ENCODE assay signal across 15 cellular contexts in the genomic region with DNA sequence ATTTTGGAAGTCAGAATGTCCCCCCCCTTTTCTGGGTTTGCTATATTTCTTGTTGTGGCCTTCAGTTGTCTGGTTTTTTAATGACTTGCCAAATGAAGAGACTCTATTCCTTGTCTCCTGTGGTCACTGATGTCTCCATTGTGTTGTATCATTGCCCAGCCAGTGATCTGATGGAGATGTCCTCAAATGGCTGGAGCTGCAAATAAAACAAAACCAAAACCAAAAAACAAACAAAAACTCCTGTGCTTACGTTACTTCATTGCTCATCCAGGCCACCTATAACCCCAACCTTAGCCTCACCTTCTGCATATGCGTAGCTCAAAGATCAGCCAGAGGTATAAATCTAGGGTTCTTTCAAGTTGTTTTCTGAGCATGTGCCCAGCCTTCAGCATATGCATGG. TPM values are rescaled to one million over a fixed set of nuclear protein-coding genes. Genes with fewer than 3 reads are reported as not detected.
DNase-seq lines count a peak whose midpoint lies in the region; ATAC-seq, FAIRE-seq and TF ChIP-seq lines count a peak whose summit lies in the region.
"Had no signal": no experiment of that assay in that cellular context is flagged by ENCODE, and none has a peak within 500 bp of the region (broad histone marks: within the 10 kb centered on the region; RNA-seq: fewer than 3 reads in every experiment).

No MANE protein-coding gene starts in this region.

- H4K20me1 ChIP-seq in HepG2 (ENCODE audit: insufficient read depth, low read length) = peaks cover 68% of the 10 kb centered on the region
- H4K20me1 ChIP-seq in OCI-LY7 (ENCODE audit: insufficient read depth, low read length) = peaks cover 16% of the 10 kb centered on the region

- H3K9me3 Mint-ChIP-seq in stimulated activated effector memory CD8-positive, alpha-beta T cell treated with anti-CD3 and anti-CD28 coated beads, Interleukin-12 subunit alpha, Interleukin-12 subunit beta, amount 100 ng/mL, for 72 hours = peaks cover 6% of the 10 kb centered on the region

- H3K4me1 ChIP-seq in liver (ENCODE audit: control insufficient read depth in 4 of 4, insufficient read depth in 4 of 4, low read length in 3 of 4) = peaks cover 22 to 65% (median 58%) of the 10 kb centered on the region in 4 donors
- H3K4me1 ChIP-seq in HepG2 (ENCODE audit: insufficient read depth, low read length) = peaks cover 87% of the 10 kb centered on the region
- peaks cover 70% of the 10 kb centered on the region for H3K4me1 ChIP-seq in OCI-LY7 (ENCODE audit: insufficient read depth, low read length, poor library complexity, severe bottlenecking)
- no peaks in the 10 kb centered on the region for H3K4me1 ChIP-seq in BE2C

- TF ChIP-seq POLR2A in HepG2 (IDR thresholded peaks at IDR 0.05; ENCODE audit: insufficient read depth in 1 of 2, low read depth in 2 of 2, low read length in 2 of 2) (no peak), erythroblast (IDR thresholded peaks at IDR 0.05; ENCODE audit: low read length) (no peak)

- no peak overlapping the region for H3K4me3 Mint-ChIP-seq in stimulated activated effector memory CD8-positive, alpha-beta T cell treated with anti-CD3 and anti-CD28 coated beads, Interleukin-12 subunit alpha, Interleukin-12 subunit beta, amount 100 ng/mL, for 72 hours
- H3K4me3 Mint-ChIP-seq: H9 had no signal

- no peak for TF ChIP-seq EP300 in HepG2 (IDR thresholded peaks at IDR 0.05; ENCODE audit: low read depth in 2 of 2, low read length in 2 of 2)
- TF ChIP-seq EP300 in HepG2 (CRISPR knock-in tag; IDR thresholded peaks at IDR 0.05; ENCODE audit: borderline replicate concordance) = no peak

- no peak for ATAC-seq in HepG2
- ATAC-seq in stimulated activated effector memory CD8-positive, alpha-beta T cell treated with anti-CD3 and anti-CD28 coated beads, Interleukin-12 subunit alpha, Interleukin-12 subunit beta, amount 100 ng/mL, for 72 hours = no peak

- H3K4me3 ChIP-seq in liver (ENCODE audit: low read depth in 1 of 3, low read length in 3 of 3) (no peak overlapping the region), HepG2 (replicated peaks in 1 of 3; ENCODE audit: insufficient read depth in 1 of 3, low read depth in 2 of 3, low read length in 3 of 3) (no peak overlapping the region), OCI-LY7 (ENCODE audit: low read depth, low read length, poor library complexity, severe bottlenecking) (no peak overlapping the region), BE2C (ENCODE audit: low read depth, low read length) (no peak overlapping the region)

- DNase-seq in HepG2 (ENCODE audit: low spot score) (no peak), OCI-LY7 (ENCODE audit: low spot score) (no peak), erythroblast (lab: John Stamatoyannopoulos, UW) (peak; percentile 19 to 34), hepatic stellate cell (ENCODE audit: low spot score) (no peak), BE2C (no peak)
- no peak for DNase-seq in stimulated activated effector memory CD8-positive, alpha-beta T cell treated with anti-CD3 and anti-CD28 coated beads, Interleukin-12 subunit alpha, Interleukin-12 subunit beta, amount 100 ng/mL, for 72 hours (ENCODE audit: low spot score in 2 of 2)
- DNase-seq in stimulated activated naive CD4-positive, alpha-beta T cell treated with Interleukin-2 at 50 U/mL for 16 hours (lab: John Stamatoyannopoulos, UW) = no peak
- DNase-seq: H9; NCI-H1436; NCI-H2081; NCI-H2227 treated with DMSO at 0.1 percent for 48 hours; NCI-H526 treated with DMSO at 0.1 percent for 48 hours; NK-92 treated with Interleukin-12 subunit alpha and Interleukin-12 subunit beta, amount 100 ng/mL, for 24 hours had no signal

- WGBS in liver = 62% methylated on average over 2 of the region's 2 CpGs
- WGBS in HepG2 (ENCODE audit: low lambda C conversion rate) = 82% methylated on average over 2 of the region's 2 CpGs

- H3K9me2 ChIP-seq in OCI-LY7 (ENCODE audit: insufficient read depth, low read length) = no peaks in the 10 kb centered on the region

- TF ChIP-seq RAD21 in liver (IDR thresholded peaks at IDR 0.05) (no peak), HepG2 (CRISPR knock-in tag; IDR thresholded peaks at IDR 0.05) (no peak)

- H3K9ac ChIP-seq in liver (ENCODE audit: low read depth in 1 of 2, low read length in 2 of 2) (no peak overlapping the region), HepG2 (ENCODE audit: insufficient read depth, low read depth, low read length) (no peak overlapping the region)

- peaks cover 0 to 6% (median 1%) of the 10 kb centered on the region in 4 donors for H3K9me3 ChIP-seq in liver (ENCODE audit: control insufficient read depth in 4 of 4, low read length in 3 of 4)
- peaks cover 10% of the 10 kb centered on the region; the same call in 1 of the 2 replicates for H3K9me3 ChIP-seq in HepG2 (ENCODE audit: low read length)
- H3K9me3 ChIP-seq in OCI-LY7 (ENCODE audit: low read length) = peaks cover 32% of the 10 kb centered on the region
- H3K9me3 ChIP-seq in BE2C = no peaks in the 10 kb centered on the region

- H3K27ac ChIP-seq in liver (ENCODE audit: low read depth in 1 of 2, low read length in 2 of 2) = peak overlapping the region in 1 of 2 donors; percentile 51
- no peak overlapping the region for H3K27ac ChIP-seq in HepG2 (ENCODE audit: extremely low read length, insufficient read depth, low read length)
- H3K27ac ChIP-seq in OCI-LY7 (ENCODE audit: low read depth, low read length, poor library complexity, severe bottlenecking) = peak overlapping the region; percentile 86

- H3K79me2 ChIP-seq in HepG2 (ENCODE audit: insufficient read depth, low read length) (peaks cover 100% of the 10 kb centered on the region), OCI-LY7 (ENCODE audit: insufficient read depth, low read depth, low read length) (peaks cover 100% of the 10 kb centered on the region)

- H3K36me3 Mint-ChIP-seq in stimulated activated effector memory CD8-positive, alpha-beta T cell treated with anti-CD3 and anti-CD28 coated beads, Interleukin-12 subunit alpha, Interleukin-12 subunit beta, amount 100 ng/mL, for 72 hours = peaks cover 59% of the 10 kb centered on the region

- TF ChIP-seq CTCF in liver (IDR thresholded peaks at IDR 0.05; ENCODE audit: low read depth, low read length, missing input control) (no peak), HepG2 (CRISPR knock-in tag; IDR thresholded peaks at IDR 0.05) (no peak), OCI-LY7 (conservative IDR thresholded peaks at IDR 0.05; ENCODE audit: low read length) (no peak), BE2C (IDR thresholded peaks at IDR 0.05; ENCODE audit: low read depth, low read length) (no peak)

- no peak overlapping the region for H3K4me2 ChIP-seq in HepG2 (ENCODE audit: low read depth, low read length)
- H3K4me2 ChIP-seq in OCI-LY7 (ENCODE audit: low read length) = peak overlapping the region; percentile 27; the same call in 1 of the 2 replicates

- H3K36me3 ChIP-seq in liver (ENCODE audit: control insufficient read depth in 4 of 4, insufficient read depth in 3 of 4, low read depth in 1 of 4, low read length in 3 of 4) (peaks cover 0 to 6% (median 3%) of the 10 kb centered on the region in 4 donors), HepG2 (replicated peaks in 1 of 2; ENCODE audit: control insufficient read depth in 1 of 2, insufficient read depth in 2 of 2, low read length in 2 of 2) (peaks cover 2 to 9% of the 10 kb centered on the region in 2 experiments; a peak in 4 of 5 replicates), OCI-LY7 (ENCODE audit: insufficient read depth, low read length) (peaks cover 51% of the 10 kb centered on the region), BE2C (peaks cover 25% of the 10 kb centered on the region)

- H2AFZ ChIP-seq in HepG2 (ENCODE audit: low read length) = no peak overlapping the region
- no peak overlapping the region for H2AFZ ChIP-seq in OCI-LY7 (ENCODE audit: low read length)

- peak overlapping the region; percentile 26 for H3K27ac Mint-ChIP-seq in stimulated activated effector memory CD8-positive, alpha-beta T cell treated with anti-CD3 and anti-CD28 coated beads, Interleukin-12 subunit alpha, Interleukin-12 subunit beta, amount 100 ng/mL, for 72 hours

- intact Hi-C loops in HepG2 (cut with micrococcal nuclease; ENCODE audit: unreplicated experiment) (no loop called here), OCI-LY7 (cut with micrococcal nuclease; ENCODE audit: unreplicated experiment) (no loop called here)

- CTCF ChIA-PET in HepG2 (lab: Yijun Ruan, JAX; ENCODE audit: low intra/inter-chr PET ratio, low total read pairs) (no interaction called here), OCI-LY7 (lab: Charles Lee; ENCODE audit: unreplicated experiment) (interaction anchor here (1.4 kb wide), 1 partner anchor 71 kb away, joined by 3 read pairs; no protein-coding TSS in a partner anchor)

- no TSS peak for BruUV-seq in HepG2 (replicated peaks; lab: Mats Ljungman, UMichigan)
- BruUV-seq in OCI-LY7 (replicated peaks; lab: Mats Ljungman, UMichigan) = no TSS peak

- peaks cover 75% of the 10 kb centered on the region for H3K4me1 Mint-ChIP-seq in stimulated activated effector memory CD8-positive, alpha-beta T cell treated with anti-CD3 and anti-CD28 coated beads, Interleukin-12 subunit alpha, Interleukin-12 subunit beta, amount 100 ng/mL, for 72 hours

- FAIRE-seq in HepG2 (lab: Jason Lieb, UNC) = no peak
- FAIRE-seq: GM18507 had no signal

- POLR2A ChIA-PET in HepG2 (lab: Yijun Ruan, JAX) = interaction anchor here (1.1 to 1.7 kb wide), 3 partner anchors 14 to 51 kb away, joined by 3 to 7 read pairs (median 4); no protein-coding TSS in a partner anchor
- POLR2A ChIA-PET in OCI-LY7 (lab: Charles Lee) = interaction anchor here (0.8 kb wide), 1 partner anchor 68 kb away, joined by 3 read pairs; no protein-coding TSS in a partner anchor

- in situ Hi-C loops in HepG2 (cut with HindIII; ENCODE audit: extremely low pct_ligation_motif_present, low pct_unique_long_range_greater_than_20kb) = no loop called here

- no peaks in the 10 kb centered on the region for H3K27me3 ChIP-seq in liver (ENCODE audit: control insufficient read depth in 4 of 4, insufficient read depth in 4 of 4, low read length in 3 of 4)
- H3K27me3 ChIP-seq in HepG2 (ENCODE audit: control insufficient read depth in 1 of 2, insufficient read depth in 2 of 2, low read length in 2 of 2) = no peaks in the 10 kb centered on the region; a peak in 1 of 5 replicates
- H3K27me3 ChIP-seq in BE2C = no peaks in the 10 kb centered on the region

RNA-seq across cellular contexts. Expression of gene RBM33, which starts 5.1 kb away (rescaled TPM):
- total RNA-seq in liver = 10 to 100 TPM; 23.4 to 48.9 TPM
- 10 to 100 TPM in 1 of 2 donors, 1 to 10 TPM in 1; 7.8 to 32.9 TPM for polyA plus RNA-seq in liver
- 22.3 and 28.9 TPM in 2 replicates for total RNA-seq in HepG2 (2016; rRNA removed; fragmentation: Illumina TruSeq; extraction: Trizol)
- total RNA-seq in HepG2 (2016; cell fraction: cytosol; rRNA removed; fragmentation: Illumina TruSeq; extraction: Trizol; ENCODE audit: low read depth) = 316 and 350 TPM in 2 replicates
- 18.9 and 26.2 TPM in 2 replicates for total RNA-seq in HepG2 (2016; cell fraction: insoluble cytoplasmic fraction; rRNA removed; fragmentation: Illumina TruSeq; extraction: Trizol)
- 57.6 and 59.9 TPM in 2 replicates for total RNA-seq in HepG2 (2016; cell fraction: membrane; rRNA removed; fragmentation: Illumina TruSeq; extraction: Trizol)
- total RNA-seq in HepG2 (2016; cell fraction: nucleus; rRNA removed; fragmentation: Illumina TruSeq; extraction: Trizol) = 50.1 and 55.5 TPM in 2 replicates
- polyA plus RNA-seq in HepG2 (2011; rRNA removed) = 12.4 TPM in 2 replicates
- 5.1 and 5.5 TPM in 2 replicates for polyA plus RNA-seq in HepG2 (2011; cell fraction: cytosol; rRNA removed)
- polyA plus RNA-seq in HepG2 (2011; cell fraction: nucleus; rRNA removed) = 79.7 and 90.7 TPM in 2 replicates
- polyA plus RNA-seq in HepG2 (2012) = 26.4 and 28.0 TPM in 2 replicates
- 3.1 and 3.3 TPM in 2 replicates for polyA plus RNA-seq in HepG2 (2016; cell fraction: cytosol; fragmentation: Illumina TruSeq; extraction: Trizol; ENCODE audit: low read depth)
- polyA plus RNA-seq in HepG2 (2016; cell fraction: insoluble cytoplasmic fraction; fragmentation: Illumina TruSeq; extraction: Trizol; ENCODE audit: low read depth) = 10.1 and 11.9 TPM in 2 replicates
- polyA plus RNA-seq in HepG2 (2016; cell fraction: membrane; fragmentation: Illumina TruSeq; extraction: Trizol; ENCODE audit: low read depth) = 4.5 and 4.7 TPM in 2 replicates
- polyA plus RNA-seq in HepG2 (2016; cell fraction: nucleus; fragmentation: Illumina TruSeq; extraction: Trizol; ENCODE audit: insufficient read depth, low read depth) = 38.9 and 41.2 TPM in 2 replicates
- polyA minus RNA-seq in HepG2 (2011; rRNA and poly(A)+ RNA removed; ENCODE audit: low replicate concordance) = 18.7 and 23.4 TPM in 2 replicates
- 21.6 and 23.1 TPM in 2 replicates for polyA minus RNA-seq in HepG2 (2011; cell fraction: cytosol; rRNA and poly(A)+ RNA removed)
- polyA minus RNA-seq in HepG2 (2011; cell fraction: nucleus; rRNA and poly(A)+ RNA removed) = 99.0 and 111 TPM in 2 replicates
- total RNA-seq in OCI-LY7 (2014; rRNA removed; shearing (Covaris generic)) = 67.6 and 79.2 TPM in 2 replicates
- total RNA-seq in OCI-LY7 (2022) = 127 and 150 TPM in 2 replicates
- 39.0 TPM for polyA plus RNA-seq in BE2C (2012; ENCODE audit: insufficient read depth, insufficient read length, low read depth)

Comparison
In these comparisons a context has a peak if more than half of its experiments do, and no peak if none do; other contexts are left out.
1. DNase-seq: peak in erythroblast (2 of 2); none in HepG2 (single experiment), OCI-LY7 (single experiment), stimulated activated effector memory CD8-positive, alpha-beta T cell treated with anti-CD3 and anti-CD28 coated beads, Interleukin-12 subunit alpha, Interleukin-12 subunit beta, amount 100 ng/mL, for 72 hours (0 of 2), hepatic stellate cell (single experiment), stimulated activated naive CD4-positive, alpha-beta T cell treated with Interleukin-2 at 50 U/mL for 16 hours (single experiment) and BE2C (single experiment).